9 cellular contexts compared by ENCODE assay signal in genomic region chr1:43836267-43836951, GRCh38.
DNase-seq lines count a peak whose midpoint lies in the region; ATAC-seq and TF ChIP-seq lines count a peak whose summit lies in the region.
"Had no signal": no experiment of that assay in that cellular context is flagged by ENCODE, and none has a peak within 500 bp of the region (broad histone marks: within the 10 kb centered on the region; RNA-seq: fewer than 3 reads in every experiment).

No MANE protein-coding gene starts in this region.

- H3K4me2 ChIP-seq in Loucy (ENCODE audit: low read depth, low read length, poor library complexity, severe bottlenecking) = peak overlapping the region; percentile 40

- H3K9me3 ChIP-seq in Loucy (ENCODE audit: insufficient read depth, low read depth, low read length) = no peaks in the 10 kb centered on the region

- DNase-seq in activated T-helper 1 cell treated with Interleukin-2 at 50 U/mL for 16 hours (ENCODE audit: low read depth) (peak; percentile 40), RPMI7951 (ENCODE audit: low read depth) (peak; percentile 92), memory B cell (ENCODE audit: low spot score in 2 of 2) (peak; percentile 58 to 60), lower leg skin (ENCODE audit: low spot score in 2 of 2) (no peak)
- no peak for DNase-seq in activated T-helper 1 cell treated with anti-CD3 and anti-CD28 coated beads, Interleukin-12 subunit alpha, Interleukin-12 subunit beta, Interleukin-2, Interleukin-4 antibody, amounts not matched to agents 30 ng/mL and 10 ng/mL and 1 ng/mL, durations not matched to agents 14 hours and 24 hours and 36 hours (ENCODE audit: low spot score)
- peak; percentile 49 for DNase-seq in activated naive CD4-positive, alpha-beta T cell treated with Interleukin-2 at 50 U/mL for 16 hours
- DNase-seq in stimulated activated naive CD8-positive, alpha-beta T cell treated with anti-CD3 and anti-CD28 coated beads, Interleukin-15, Interleukin-2, amounts not matched to agents 100 U/mL and 50 U/mL, for 24 hours = peak; percentile 82

- peak; percentile 96 for ATAC-seq in memory B cell (ENCODE audit: low read depth)
- ATAC-seq in stimulated activated naive CD8-positive, alpha-beta T cell treated with anti-CD3 and anti-CD28 coated beads, Interleukin-15, Interleukin-2, amounts not matched to agents 100 U/mL and 50 U/mL, for 24 hours = peak; percentile 77

- H3K36me3 ChIP-seq in Loucy (ENCODE audit: insufficient read depth, low read length) = peaks cover 8% of the 10 kb centered on the region; the same call in 1 of the 2 replicates

- TF ChIP-seq CTCF in Loucy (conservative IDR thresholded peaks at IDR 0.05; ENCODE audit: low read length) = no peak
- TF ChIP-seq CTCF in lower leg skin (IDR thresholded peaks at IDR 0.05) = no peak

- no peaks in the 10 kb centered on the region for H3K27me3 ChIP-seq in Loucy (ENCODE audit: insufficient read depth, low read length, poor library complexity, severe bottlenecking)

- peaks cover 59% of the 10 kb centered on the region for H3K4me1 ChIP-seq in Loucy (ENCODE audit: insufficient read depth, low read length, poor library complexity, severe bottlenecking)

- H3K9me2 ChIP-seq in Loucy (replicated peaks; ENCODE audit: low read depth, low read length) = no peaks in the 10 kb centered on the region

- no peak overlapping the region for H3K4me3 Mint-ChIP-seq in activated T-helper 1 cell treated with anti-CD3 and anti-CD28 coated beads, Interleukin-12 subunit alpha, Interleukin-12 subunit beta, Interleukin-2, Interleukin-4 antibody, amounts not matched to agents 30 ng/mL and 10 ng/mL and 1 ng/mL, durations not matched to agents 14 hours and 24 hours and 36 hours
- H3K4me3 Mint-ChIP-seq in memory B cell = no peak overlapping the region
- H3K4me3 Mint-ChIP-seq: dendritic cell treated with granulocyte-macrophage colony-stimulating factor and Interleukin-4, amounts not matched to agents 40 ng/mL and 50 ng/mL, for 4 days had no signal

- H3K27ac Mint-ChIP-seq in activated T-helper 1 cell treated with anti-CD3 and anti-CD28 coated beads, Interleukin-12 subunit alpha, Interleukin-12 subunit beta, Interleukin-2, Interleukin-4 antibody, amounts not matched to agents 30 ng/mL and 10 ng/mL and 1 ng/mL, durations not matched to agents 14 hours and 24 hours and 36 hours = no peak overlapping the region
- H3K27ac Mint-ChIP-seq in memory B cell = peak overlapping the region; percentile 91

- H3K4me1 Mint-ChIP-seq in activated T-helper 1 cell treated with anti-CD3 and anti-CD28 coated beads, Interleukin-12 subunit alpha, Interleukin-12 subunit beta, Interleukin-2, Interleukin-4 antibody, amounts not matched to agents 30 ng/mL and 10 ng/mL and 1 ng/mL, durations not matched to agents 14 hours and 24 hours and 36 hours (ENCODE audit: low read depth) = peaks cover 31% of the 10 kb centered on the region
- H3K4me1 Mint-ChIP-seq in memory B cell = peaks cover 46% of the 10 kb centered on the region

- no peak overlapping the region for H2AFZ ChIP-seq in Loucy (ENCODE audit: low read length)

- WGBS in lower leg skin, 2 donors = 34 to 50% methylated on average over 6 of the region's 6 CpGs

- H3K27me3 Mint-ChIP-seq in activated T-helper 1 cell treated with anti-CD3 and anti-CD28 coated beads, Interleukin-12 subunit alpha, Interleukin-12 subunit beta, Interleukin-2, Interleukin-4 antibody, amounts not matched to agents 30 ng/mL and 10 ng/mL and 1 ng/mL, durations not matched to agents 14 hours and 24 hours and 36 hours (ENCODE audit: insufficient read depth) = no peaks in the 10 kb centered on the region
- H3K27me3 Mint-ChIP-seq in memory B cell = no peaks in the 10 kb centered on the region
- H3K27me3 Mint-ChIP-seq: dendritic cell treated with granulocyte-macrophage colony-stimulating factor and Interleukin-4, amounts not matched to agents 40 ng/mL and 50 ng/mL, for 4 days had no signal

- no peak for TF ChIP-seq POLR2A in lower leg skin (IDR thresholded peaks at IDR 0.05)

- H3K36me3 Mint-ChIP-seq in activated T-helper 1 cell treated with anti-CD3 and anti-CD28 coated beads, Interleukin-12 subunit alpha, Interleukin-12 subunit beta, Interleukin-2, Interleukin-4 antibody, amounts not matched to agents 30 ng/mL and 10 ng/mL and 1 ng/mL, durations not matched to agents 14 hours and 24 hours and 36 hours (ENCODE audit: low read depth) = peaks cover 14% of the 10 kb centered on the region
- peaks cover 25% of the 10 kb centered on the region for H3K36me3 Mint-ChIP-seq in memory B cell

- H3K79me2 ChIP-seq in Loucy (ENCODE audit: insufficient read depth, low read length) = no peaks in the 10 kb centered on the region

- no peaks in the 10 kb centered on the region for H4K20me1 ChIP-seq in Loucy (ENCODE audit: insufficient read depth, low read length, poor library complexity, severe bottlenecking)

- H3K9me3 Mint-ChIP-seq in activated T-helper 1 cell treated with anti-CD3 and anti-CD28 coated beads, Interleukin-12 subunit alpha, Interleukin-12 subunit beta, Interleukin-2, Interleukin-4 antibody, amounts not matched to agents 30 ng/mL and 10 ng/mL and 1 ng/mL, durations not matched to agents 14 hours and 24 hours and 36 hours = no peaks in the 10 kb centered on the region
- no peaks in the 10 kb centered on the region for H3K9me3 Mint-ChIP-seq in memory B cell
- H3K9me3 Mint-ChIP-seq: dendritic cell treated with granulocyte-macrophage colony-stimulating factor and Interleukin-4, amounts not matched to agents 40 ng/mL and 50 ng/mL, for 4 days had no signal

- intact Hi-C loops in activated T-helper 1 cell treated with anti-CD3 and anti-CD28 coated beads, Interleukin-12 subunit alpha, Interleukin-12 subunit beta, Interleukin-2, Interleukin-4 antibody, amounts not matched to agents 30 ng/mL and 10 ng/mL and 1 ng/mL, durations not matched to agents 14 hours and 24 hours and 36 hours (cut with micrococcal nuclease) = no loop called here
- intact Hi-C loops in lower leg skin (cut with DNase I; ENCODE audit: low total_unique reads) = no loop called here

- H3K4me3 ChIP-seq in Loucy (ENCODE audit: low read length, poor library complexity, severe bottlenecking) (peak overlapping the region; percentile 13), lower leg skin (ENCODE audit: low read depth, poor library complexity, severe bottlenecking) (no peak overlapping the region)

- H3F3A ChIP-seq in Loucy (ENCODE audit: low read depth) = no peaks in the 10 kb centered on the region

- peak overlapping the region; percentile 59 for H3K9ac ChIP-seq in Loucy (ENCODE audit: low read depth, low read length, poor library complexity, severe bottlenecking)

Comparison
In these comparisons a context has a peak if more than half of its experiments do, and no peak if none do; other contexts are left out.
1. DNase-seq: peak in activated T-helper 1 cell treated with Interleukin-2 at 50 U/mL for 16 hours (single experiment), RPMI7951 (single experiment), activated naive CD4-positive, alpha-beta T cell treated with Interleukin-2 at 50 U/mL for 16 hours (single experiment), memory B cell (2 of 2) and stimulated activated naive CD8-positive, alpha-beta T cell treated with anti-CD3 and anti-CD28 coated beads, Interleukin-15, Interleukin-2, amounts not matched to agents 100 U/mL and 50 U/mL, for 24 hours (single experiment); none in activated T-helper 1 cell treated with anti-CD3 and anti-CD28 coated beads, Interleukin-12 subunit alpha, Interleukin-12 subunit beta, Interleukin-2, Interleukin-4 antibody, amounts not matched to agents 30 ng/mL and 10 ng/mL and 1 ng/mL, durations not matched to agents 14 hours and 24 hours and 36 hours (single experiment) and lower leg skin (0 of 2).